Comparison of ENCODE assay signal across 1 cellular context in genomic region chr7:50592940-50593339, GRCh38.
A peak's percentile ranks its signal among the peaks of the same experiment; 100 is the strongest.
TF ChIP-seq lines count a peak whose summit lies in the region.

No MANE protein-coding gene starts in this region.

TF ChIP-seq in K562, 482 proteins besides CTCF, POLR2A, EP300 and RAD21 (continued from another document):
- TF ChIP-seq CUX1 (CRISPR knock-in tag; IDR thresholded peaks at IDR 0.05) (no peak), ZBTB11 (CRISPR knock-in tag; IDR thresholded peaks at IDR 0.05) (no peak), ARID1B (IDR thresholded peaks at IDR 0.05) (no peak), PATZ1 (CRISPR knock-in tag; IDR thresholded peaks at IDR 0.05; ENCODE audit: borderline replicate concordance) (no peak), ZNF124 (CRISPR knock-in tag; IDR thresholded peaks at IDR 0.05) (no peak), UBTF (IDR thresholded peaks at IDR 0.05; ENCODE audit: borderline replicate concordance in 1 of 2, low read depth in 2 of 2, low read length in 2 of 2) (no peak), POLR2G (IDR thresholded peaks at IDR 0.05; ENCODE audit: low read depth, low read length) (peak; percentile 38; the same call in 1 of the 2 replicates), NKRF (IDR thresholded peaks at IDR 0.05; ENCODE audit: borderline replicate concordance) (no peak)
